ENCODE assay signal across 14 cellular contexts in genomic region chr15:80036067-80036466, GRCh38.
"Had no signal": no experiment of that assay in that cellular context is flagged by ENCODE, and none has a peak within 500 bp of the region (broad histone marks: within the 10 kb centered on the region; RNA-seq: fewer than 3 reads in every experiment).

No MANE protein-coding gene starts in this region.

- H3K27ac ChIP-seq: epithelial cell of prostate, gastrocnemius medialis, hepatocyte, WERI-Rb-1 had no signal

- H3K4me2 ChIP-seq: hepatocyte had no signal

- H2AFZ ChIP-seq: hepatocyte had no signal

- H3K4me3 ChIP-seq: gastrocnemius medialis, hepatocyte had no signal

- H3K9me3 ChIP-seq: gastrocnemius medialis had no signal

- ATAC-seq: activated CD8-positive, alpha-beta T cell treated with anti-CD3 and anti-CD28 coated beads for 36 hours; activated T-cell treated with anti-CD3 and anti-CD28 coated beads, Interleukin-2, amount 50 U/mL, for 72 hours; effector memory CD8-positive, alpha-beta T cell; gastrocnemius medialis had no signal

- DNase-seq: activated CD4-positive, alpha-beta T cell treated with anti-CD3 and anti-CD28 coated beads for 4 hours; activated CD8-positive, alpha-beta memory T cell treated with anti-CD3 and anti-CD28 coated beads, Interleukin-2, amount 50 U/mL, for 4 hours; activated CD8-positive, alpha-beta T cell treated with anti-CD3 and anti-CD28 coated beads for 36 hours; activated gamma-delta T cell treated with Interleukin-2 at 50 U/mL for 16 hours; activated naive CD8-positive, alpha-beta T cell treated with anti-CD3 and anti-CD28 coated beads for 36 hours; activated T-cell treated with anti-CD3 and anti-CD28 coated beads, Interleukin-2, amount 50 U/mL, for 72 hours; cerebellar nuclear complex; effector memory CD8-positive, alpha-beta T cell; gastrocnemius medialis; kidney glomerular epithelial cell; stimulated activated CD4-positive, alpha-beta T cell treated with anti-CD3 and anti-CD28 coated beads, Interleukin-2, amount 100 ng/mL, for 48 hours; WERI-Rb-1 had no signal

- H3K36me3 ChIP-seq: gastrocnemius medialis, WERI-Rb-1 had no signal

- H3K27me3 ChIP-seq: gastrocnemius medialis, hepatocyte had no signal
